14 cellular contexts compared by ENCODE assay signal in genomic region chr16:82979406-82980111, GRCh38.
"Had no signal": no experiment of that assay in that cellular context is flagged by ENCODE, and none has a peak within 500 bp of the region (broad histone marks: within the 10 kb centered on the region; RNA-seq: fewer than 3 reads in every experiment).

No MANE protein-coding gene starts in this region.

- ATAC-seq: activated T-helper 17 cell treated with anti-CD3 and anti-CD28 coated beads, Interleukin-2, amount 50 U/mL, for 72 hours; effector memory CD8-positive, alpha-beta T cell; right lobe of liver; stimulated activated naive CD8-positive, alpha-beta T cell treated with anti-CD3 and anti-CD28 coated beads, Interleukin-15, Interleukin-2, amounts not matched to agents 100 U/mL and 50 U/mL, for 24 hours; T-helper 17 cell had no signal

- DNase-seq: activated CD4-positive, alpha-beta T cell treated with anti-CD3 and anti-CD28 coated beads, Interleukin-2, amount 10 ng/mL, durations not matched to agents 24 days and 14 days; activated naive CD4-positive, alpha-beta T cell treated with Interleukin-2 at 50 U/mL for 16 hours; anterior cingulate cortex; cerebellar nuclear complex; effector memory CD8-positive, alpha-beta T cell; hypothalamus; kidney glomerular epithelial cell; nucleus accumbens; right lobe of liver; stimulated activated naive CD8-positive, alpha-beta T cell treated with anti-CD3 and anti-CD28 coated beads, Interleukin-15, Interleukin-2, amounts not matched to agents 100 U/mL and 50 U/mL, for 24 hours; T-helper 17 cell; upper lobe of left lung had no signal

- H3K36me3 ChIP-seq: prostate gland, right lobe of liver, upper lobe of left lung had no signal

- H3K4me3 ChIP-seq: prostate gland, right lobe of liver, upper lobe of left lung had no signal

- H3K27me3 ChIP-seq: right lobe of liver, upper lobe of left lung had no signal

- H3K27ac ChIP-seq: prostate gland, right lobe of liver, upper lobe of left lung had no signal
